1 cellular context compared by ENCODE assay signal in genomic region chr4:102868782-102869568, GRCh38.
TF ChIP-seq lines count a peak whose summit lies in the region.

A gene with protein sequence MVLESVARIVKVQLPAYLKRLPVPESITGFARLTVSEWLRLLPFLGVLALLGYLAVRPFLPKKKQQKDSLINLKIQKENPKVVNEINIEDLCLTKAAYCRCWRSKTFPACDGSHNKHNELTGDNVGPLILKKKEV (plus strand): TSS chr4:102868992. CDS start chr4:102869085, 93 bp downstream.

TF ChIP-seq in GM12878, 131 proteins besides CTCF, POLR2A, EP300 and RAD21 (continued from another document and continues in another):
- no peak for TF ChIP-seq NFIC (IDR thresholded peaks at IDR 0.05; ENCODE audit: low read depth, low read length)
- 0 out of 2 replicates have a peak, but pooled peaks have one; percentile 10 for TF ChIP-seq SMC3 (IDR thresholded peaks at IDR 0.05; ENCODE audit: borderline replicate concordance, low read length)
- TF ChIP-seq PKNOX1 (IDR thresholded peaks at IDR 0.05): no peak
- no peak for TF ChIP-seq CBX3 (IDR thresholded peaks at IDR 0.05; ENCODE audit: borderline replicate concordance, low read depth)
- peak; percentile 90 for TF ChIP-seq DPF2 (IDR thresholded peaks at IDR 0.05)
- peak; percentile 93 for TF ChIP-seq IKZF1 (conservative IDR thresholded peaks at IDR 0.05)
- TF ChIP-seq CREM (IDR thresholded peaks at IDR 0.05; ENCODE audit: low read depth): peak; percentile 73
- TF ChIP-seq, protein P1, sequence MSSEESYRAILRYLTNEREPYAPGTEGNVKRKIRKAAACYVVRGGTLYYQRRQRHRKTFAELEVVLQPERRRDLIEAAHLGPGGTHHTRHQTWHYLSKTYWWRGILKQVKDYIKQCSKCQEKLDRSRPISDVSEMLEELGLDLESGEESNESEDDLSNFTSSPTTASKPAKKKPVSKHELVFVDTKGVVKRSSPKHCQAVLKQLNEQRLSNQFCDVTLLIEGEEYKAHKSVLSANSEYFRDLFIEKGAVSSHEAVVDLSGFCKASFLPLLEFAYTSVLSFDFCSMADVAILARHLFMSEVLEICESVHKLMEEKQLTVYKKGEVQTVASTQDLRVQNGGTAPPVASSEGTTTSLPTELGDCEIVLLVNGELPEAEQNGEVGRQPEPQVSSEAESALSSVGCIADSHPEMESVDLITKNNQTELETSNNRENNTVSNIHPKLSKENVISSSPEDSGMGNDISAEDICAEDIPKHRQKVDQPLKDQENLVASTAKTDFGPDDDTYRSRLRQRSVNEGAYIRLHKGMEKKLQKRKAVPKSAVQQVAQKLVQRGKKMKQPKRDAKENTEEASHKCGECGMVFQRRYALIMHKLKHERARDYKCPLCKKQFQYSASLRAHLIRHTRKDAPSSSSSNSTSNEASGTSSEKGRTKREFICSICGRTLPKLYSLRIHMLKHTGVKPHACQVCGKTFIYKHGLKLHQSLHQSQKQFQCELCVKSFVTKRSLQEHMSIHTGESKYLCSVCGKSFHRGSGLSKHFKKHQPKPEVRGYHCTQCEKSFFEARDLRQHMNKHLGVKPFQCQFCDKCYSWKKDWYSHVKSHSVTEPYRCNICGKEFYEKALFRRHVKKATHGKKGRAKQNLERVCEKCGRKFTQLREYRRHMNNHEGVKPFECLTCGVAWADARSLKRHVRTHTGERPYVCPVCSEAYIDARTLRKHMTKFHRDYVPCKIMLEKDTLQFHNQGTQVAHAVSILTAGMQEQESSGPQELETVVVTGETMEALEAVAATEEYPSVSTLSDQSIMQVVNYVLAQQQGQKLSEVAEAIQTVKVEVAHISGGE (CRISPR knock-in tag; IDR thresholded peaks at IDR 0.05): no peak
- no peak for TF ChIP-seq SRF (IDR thresholded peaks at IDR 0.05; ENCODE audit: low read depth in 2 of 2, low read length in 2 of 2)
- TF ChIP-seq ZZZ3 (IDR thresholded peaks at IDR 0.05; ENCODE audit: control insufficient read depth, insufficient read length, low read depth): no peak
- no peak for TF ChIP-seq JUND (IDR thresholded peaks at IDR 0.05; ENCODE audit: low read depth, low read length)
- no peak for TF ChIP-seq SPI1 (IDR thresholded peaks at IDR 0.05; ENCODE audit: borderline replicate concordance, insufficient read depth, low read depth, low read length)
- TF ChIP-seq ZNF207 (IDR thresholded peaks at IDR 0.05; ENCODE audit: borderline replicate concordance): 0 out of 2 replicates have a peak, but pooled peaks have one; percentile 59
- TF ChIP-seq IKZF2 (IDR thresholded peaks at IDR 0.05): peak; percentile 76 to 77
- TF ChIP-seq SIX5 (IDR thresholded peaks at IDR 0.05; ENCODE audit: low read depth, low read length, severe bottlenecking): no peak
- peak; percentile 82; the same call in 1 of the 2 replicates for TF ChIP-seq NBN (IDR thresholded peaks at IDR 0.05)
- no peak for TF ChIP-seq MYB (IDR thresholded peaks at IDR 0.05; ENCODE audit: borderline replicate concordance, low read depth, low read length)
- TF ChIP-seq ETV6 (conservative IDR thresholded peaks at IDR 0.05 in 1 of 2, IDR thresholded peaks at IDR 0.05 in 1 of 2; ENCODE audit: borderline replicate concordance in 1 of 2, low read depth in 1 of 2): peak in 1 of 2 experiments; percentile 56; a peak in 1 of 4 replicates
- TF ChIP-seq, protein P2, sequence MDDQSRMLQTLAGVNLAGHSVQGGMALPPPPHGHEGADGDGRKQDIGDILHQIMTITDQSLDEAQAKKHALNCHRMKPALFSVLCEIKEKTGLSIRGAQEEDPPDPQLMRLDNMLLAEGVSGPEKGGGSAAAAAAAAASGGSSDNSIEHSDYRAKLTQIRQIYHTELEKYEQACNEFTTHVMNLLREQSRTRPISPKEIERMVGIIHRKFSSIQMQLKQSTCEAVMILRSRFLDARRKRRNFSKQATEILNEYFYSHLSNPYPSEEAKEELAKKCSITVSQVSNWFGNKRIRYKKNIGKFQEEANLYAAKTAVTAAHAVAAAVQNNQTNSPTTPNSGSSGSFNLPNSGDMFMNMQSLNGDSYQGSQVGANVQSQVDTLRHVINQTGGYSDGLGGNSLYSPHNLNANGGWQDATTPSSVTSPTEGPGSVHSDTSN (IDR thresholded peaks at IDR 0.05; ENCODE audit: insufficient replicate concordance, low read depth, low read length): no peak
- TF ChIP-seq GATAD2B (conservative IDR thresholded peaks at IDR 0.05; ENCODE audit: low read depth): peak; percentile 95
- TF ChIP-seq, protein P3, sequence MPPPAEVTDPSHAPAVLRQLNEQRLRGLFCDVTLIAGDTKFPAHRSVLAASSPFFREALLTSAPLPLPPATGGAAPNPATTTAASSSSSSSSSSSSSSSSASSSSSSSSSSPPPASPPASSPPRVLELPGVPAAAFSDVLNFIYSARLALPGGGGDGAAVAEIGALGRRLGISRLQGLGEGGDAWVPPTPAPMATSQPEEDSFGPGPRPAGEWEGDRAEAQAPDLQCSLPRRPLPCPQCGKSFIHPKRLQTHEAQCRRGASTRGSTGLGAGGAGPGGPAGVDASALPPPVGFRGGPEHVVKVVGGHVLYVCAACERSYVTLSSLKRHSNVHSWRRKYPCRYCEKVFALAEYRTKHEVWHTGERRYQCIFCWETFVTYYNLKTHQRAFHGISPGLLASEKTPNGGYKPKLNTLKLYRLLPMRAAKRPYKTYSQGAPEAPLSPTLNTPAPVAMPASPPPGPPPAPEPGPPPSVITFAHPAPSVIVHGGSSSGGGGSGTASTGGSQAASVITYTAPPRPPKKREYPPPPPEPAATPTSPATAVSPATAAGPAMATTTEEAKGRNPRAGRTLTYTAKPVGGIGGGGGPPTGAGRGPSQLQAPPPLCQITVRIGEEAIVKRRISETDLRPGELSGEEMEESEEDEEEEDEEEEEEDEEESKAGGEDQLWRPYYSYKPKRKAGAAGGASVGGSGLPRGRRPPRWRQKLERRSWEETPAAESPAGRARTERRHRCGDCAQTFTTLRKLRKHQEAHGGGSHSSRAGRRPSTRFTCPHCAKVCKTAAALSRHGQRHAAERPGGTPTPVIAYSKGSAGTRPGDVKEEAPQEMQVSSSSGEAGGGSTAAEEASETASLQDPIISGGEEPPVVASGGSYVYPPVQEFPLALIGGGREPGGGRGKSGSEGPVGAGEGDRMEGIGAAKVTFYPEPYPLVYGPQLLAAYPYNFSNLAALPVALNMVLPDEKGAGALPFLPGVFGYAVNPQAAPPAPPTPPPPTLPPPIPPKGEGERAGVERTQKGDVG (CRISPR knock-in tag; IDR thresholded peaks at IDR 0.05): no peak
- TF ChIP-seq YBX1 (IDR thresholded peaks at IDR 0.05): no peak
- no peak for TF ChIP-seq TCF7 (IDR thresholded peaks at IDR 0.05; ENCODE audit: borderline replicate concordance)
- TF ChIP-seq, protein P4, sequence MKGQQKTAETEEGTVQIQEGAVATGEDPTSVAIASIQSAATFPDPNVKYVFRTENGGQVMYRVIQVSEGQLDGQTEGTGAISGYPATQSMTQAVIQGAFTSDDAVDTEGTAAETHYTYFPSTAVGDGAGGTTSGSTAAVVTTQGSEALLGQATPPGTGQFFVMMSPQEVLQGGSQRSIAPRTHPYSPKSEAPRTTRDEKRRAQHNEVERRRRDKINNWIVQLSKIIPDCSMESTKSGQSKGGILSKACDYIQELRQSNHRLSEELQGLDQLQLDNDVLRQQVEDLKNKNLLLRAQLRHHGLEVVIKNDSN (IDR thresholded peaks at IDR 0.05; ENCODE audit: borderline replicate concordance, extremely low read length, insufficient read depth, low read depth, low read length): peak; percentile 96
- TF ChIP-seq EZH2 (IDR thresholded peaks at IDR 0.05; ENCODE audit: borderline replicate concordance, control insufficient read depth, low read depth, low read length): no peak
- TF ChIP-seq, protein P5, sequence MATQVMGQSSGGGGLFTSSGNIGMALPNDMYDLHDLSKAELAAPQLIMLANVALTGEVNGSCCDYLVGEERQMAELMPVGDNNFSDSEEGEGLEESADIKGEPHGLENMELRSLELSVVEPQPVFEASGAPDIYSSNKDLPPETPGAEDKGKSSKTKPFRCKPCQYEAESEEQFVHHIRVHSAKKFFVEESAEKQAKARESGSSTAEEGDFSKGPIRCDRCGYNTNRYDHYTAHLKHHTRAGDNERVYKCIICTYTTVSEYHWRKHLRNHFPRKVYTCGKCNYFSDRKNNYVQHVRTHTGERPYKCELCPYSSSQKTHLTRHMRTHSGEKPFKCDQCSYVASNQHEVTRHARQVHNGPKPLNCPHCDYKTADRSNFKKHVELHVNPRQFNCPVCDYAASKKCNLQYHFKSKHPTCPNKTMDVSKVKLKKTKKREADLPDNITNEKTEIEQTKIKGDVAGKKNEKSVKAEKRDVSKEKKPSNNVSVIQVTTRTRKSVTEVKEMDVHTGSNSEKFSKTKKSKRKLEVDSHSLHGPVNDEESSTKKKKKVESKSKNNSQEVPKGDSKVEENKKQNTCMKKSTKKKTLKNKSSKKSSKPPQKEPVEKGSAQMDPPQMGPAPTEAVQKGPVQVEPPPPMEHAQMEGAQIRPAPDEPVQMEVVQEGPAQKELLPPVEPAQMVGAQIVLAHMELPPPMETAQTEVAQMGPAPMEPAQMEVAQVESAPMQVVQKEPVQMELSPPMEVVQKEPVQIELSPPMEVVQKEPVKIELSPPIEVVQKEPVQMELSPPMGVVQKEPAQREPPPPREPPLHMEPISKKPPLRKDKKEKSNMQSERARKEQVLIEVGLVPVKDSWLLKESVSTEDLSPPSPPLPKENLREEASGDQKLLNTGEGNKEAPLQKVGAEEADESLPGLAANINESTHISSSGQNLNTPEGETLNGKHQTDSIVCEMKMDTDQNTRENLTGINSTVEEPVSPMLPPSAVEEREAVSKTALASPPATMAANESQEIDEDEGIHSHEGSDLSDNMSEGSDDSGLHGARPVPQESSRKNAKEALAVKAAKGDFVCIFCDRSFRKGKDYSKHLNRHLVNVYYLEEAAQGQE (IDR thresholded peaks at IDR 0.05; ENCODE audit: low read depth, low read length): 0 out of 2 replicates have a peak, but pooled peaks have one; percentile 14
- TF ChIP-seq POU2F2 (IDR thresholded peaks at IDR 0.05; ENCODE audit: borderline replicate concordance, low read depth, low read length): peak; percentile 52; the same call in 2 of the 3 replicates
- no peak for TF ChIP-seq CEBPB (IDR thresholded peaks at IDR 0.05; ENCODE audit: borderline replicate concordance in 1 of 2, low read depth in 2 of 2, low read length in 2 of 2)
- TF ChIP-seq NFXL1 (IDR thresholded peaks at IDR 0.05; ENCODE audit: borderline replicate concordance): no peak
- TF ChIP-seq GABPA (IDR thresholded peaks at IDR 0.05; ENCODE audit: low read depth): no peak
- peak; percentile 47 for TF ChIP-seq MEF2B (IDR thresholded peaks at IDR 0.05; ENCODE audit: partially characterized antibody, poor library complexity, severe bottlenecking)
- no peak for TF ChIP-seq ZSCAN29 (IDR thresholded peaks at IDR 0.05)
- TF ChIP-seq BMI1 (IDR thresholded peaks at IDR 0.05; ENCODE audit: borderline replicate concordance): no peak
- no peak for TF ChIP-seq RBBP5 (conservative IDR thresholded peaks at IDR 0.05)
- TF ChIP-seq PML (IDR thresholded peaks at IDR 0.05; ENCODE audit: low read length): peak; percentile 96
- peak; percentile 95 for TF ChIP-seq POLR2AphosphoS5 (IDR thresholded peaks at IDR 0.05; ENCODE audit: low read length)
- TF ChIP-seq CUX1 (IDR thresholded peaks at IDR 0.05; ENCODE audit: insufficient replicate concordance, low read depth, low read length): no peak
- TF ChIP-seq NRF1 (conservative IDR thresholded peaks at IDR 0.05; ENCODE audit: low read depth, low read length): peak; percentile 24
- peak; percentile 93; the same call in 1 of the 2 replicates for TF ChIP-seq RB1 (IDR thresholded peaks at IDR 0.05; ENCODE audit: borderline replicate concordance)
- no peak for TF ChIP-seq SUPT20H (IDR thresholded peaks at IDR 0.05; ENCODE audit: borderline replicate concordance, control insufficient read depth, low read depth, low read length)
- peak; percentile 74; the same call in 1 of the 2 replicates for TF ChIP-seq RFX5 (IDR thresholded peaks at IDR 0.05; ENCODE audit: low read depth, low read length)
- TF ChIP-seq YY1 (IDR thresholded peaks at IDR 0.05; ENCODE audit: low read depth, low read length): no peak; the same call in 1 of the 2 replicates
- TF ChIP-seq PAX5 (IDR thresholded peaks at IDR 0.05; ENCODE audit: borderline replicate concordance, low read depth, low read length): no peak
- peak; percentile 11; the same call in 1 of the 2 replicates for TF ChIP-seq HCFC1 (IDR thresholded peaks at IDR 0.05; ENCODE audit: low read length)
